In genomic region chr5:123880875-123881274, GRCh38 we compare ENCODE assay signal across 1 cellular context.
TF ChIP-seq lines count a peak whose summit lies in the region.

No MANE protein-coding gene starts in this region.

TF ChIP-seq in HEK293, 187 proteins besides CTCF, POLR2A, EP300 and RAD21 (continued from another document):
- TF ChIP-seq PRDM2 (tag by site-specific recombination; IDR thresholded peaks at IDR 0.05; ENCODE audit: borderline replicate concordance) (no peak), ZIC2 (tag by site-specific recombination; IDR thresholded peaks at IDR 0.05) (no peak), ZNF391 (tag by site-specific recombination; IDR thresholded peaks at IDR 0.05; ENCODE audit: borderline replicate concordance, low read depth) (no peak), ZNF433 (tag by site-specific recombination; IDR thresholded peaks at IDR 0.05; ENCODE audit: low read depth) (no peak), ZSCAN18 (tag by site-specific recombination; IDR thresholded peaks at IDR 0.05) (no peak)
